In the genomic region with DNA sequence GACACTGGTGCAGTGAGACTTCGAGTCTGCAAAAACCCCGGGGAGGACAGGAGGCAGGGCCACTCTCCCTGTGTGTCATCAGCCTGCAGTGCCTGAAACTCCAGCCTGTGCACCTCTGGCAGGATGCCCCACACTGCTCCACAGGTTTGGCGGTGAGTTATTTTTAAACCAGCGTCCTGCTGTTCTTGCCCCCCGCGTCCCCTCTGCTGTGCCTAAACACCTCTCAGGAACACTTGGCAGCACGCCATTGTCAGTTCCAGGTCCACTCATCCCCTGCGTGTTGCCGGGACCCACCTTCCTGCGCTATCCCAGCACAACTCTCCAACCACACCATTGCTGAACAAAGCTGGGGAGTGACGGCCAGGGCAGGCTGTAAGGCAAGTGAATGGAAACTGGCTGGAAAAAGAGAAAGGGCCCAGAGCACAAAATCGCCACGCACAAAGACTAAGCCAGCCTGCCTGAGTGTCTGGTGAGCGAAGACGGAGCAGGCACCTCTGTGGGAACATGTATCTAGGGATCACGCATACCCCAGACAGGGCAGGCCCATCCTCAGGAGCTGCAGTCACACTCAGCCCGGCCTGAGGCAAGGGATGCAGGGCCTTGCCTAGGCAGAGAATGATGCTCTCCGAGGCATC, we compare ENCODE assay signal across 1 cellular context.
TF ChIP-seq lines count a peak whose summit lies in the region.

No MANE protein-coding gene starts in this region.

TF ChIP-seq in IMR-90, 13 proteins besides CTCF, POLR2A, EP300 and RAD21:
- TF ChIP-seq FOS (IDR thresholded peaks at IDR 0.05; ENCODE audit: low read depth, low read length) (no peak), MAFK (IDR thresholded peaks at IDR 0.05; ENCODE audit: low read depth, low read length) (no peak), CHD1 (IDR thresholded peaks at IDR 0.05; ENCODE audit: low read depth, low read length) (no peak), MAZ (IDR thresholded peaks at IDR 0.05; ENCODE audit: borderline replicate concordance, low read depth, low read length) (no peak), BHLHE40 (IDR thresholded peaks at IDR 0.05; ENCODE audit: low read depth, low read length) (no peak), CEBPB (IDR thresholded peaks at IDR 0.05; ENCODE audit: low read depth, low read length) (no peak), MXI1 (IDR thresholded peaks at IDR 0.05; ENCODE audit: borderline replicate concordance, low read depth, low read length) (no peak), SMC3 (IDR thresholded peaks at IDR 0.05; ENCODE audit: low read depth, low read length) (no peak), RCOR1 (IDR thresholded peaks at IDR 0.05; ENCODE audit: insufficient replicate concordance, low read length) (no peak), NFE2L2 (IDR thresholded peaks at IDR 0.05; ENCODE audit: low read depth, low read length) (no peak), RFX5 (IDR thresholded peaks at IDR 0.05; ENCODE audit: low read depth, low read length) (no peak)
- TF ChIP-seq, protein P1, sequence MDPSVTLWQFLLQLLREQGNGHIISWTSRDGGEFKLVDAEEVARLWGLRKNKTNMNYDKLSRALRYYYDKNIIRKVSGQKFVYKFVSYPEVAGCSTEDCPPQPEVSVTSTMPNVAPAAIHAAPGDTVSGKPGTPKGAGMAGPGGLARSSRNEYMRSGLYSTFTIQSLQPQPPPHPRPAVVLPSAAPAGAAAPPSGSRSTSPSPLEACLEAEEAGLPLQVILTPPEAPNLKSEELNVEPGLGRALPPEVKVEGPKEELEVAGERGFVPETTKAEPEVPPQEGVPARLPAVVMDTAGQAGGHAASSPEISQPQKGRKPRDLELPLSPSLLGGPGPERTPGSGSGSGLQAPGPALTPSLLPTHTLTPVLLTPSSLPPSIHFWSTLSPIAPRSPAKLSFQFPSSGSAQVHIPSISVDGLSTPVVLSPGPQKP (IDR thresholded peaks at IDR 0.05; ENCODE audit: borderline replicate concordance, low read depth, low read length): no peak
- TF ChIP-seq, protein P2, sequence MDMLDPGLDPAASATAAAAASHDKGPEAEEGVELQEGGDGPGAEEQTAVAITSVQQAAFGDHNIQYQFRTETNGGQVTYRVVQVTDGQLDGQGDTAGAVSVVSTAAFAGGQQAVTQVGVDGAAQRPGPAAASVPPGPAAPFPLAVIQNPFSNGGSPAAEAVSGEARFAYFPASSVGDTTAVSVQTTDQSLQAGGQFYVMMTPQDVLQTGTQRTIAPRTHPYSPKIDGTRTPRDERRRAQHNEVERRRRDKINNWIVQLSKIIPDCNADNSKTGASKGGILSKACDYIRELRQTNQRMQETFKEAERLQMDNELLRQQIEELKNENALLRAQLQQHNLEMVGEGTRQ (IDR thresholded peaks at IDR 0.05; ENCODE audit: low read depth, low read length): no peak
